ENCODE assay signal across 7 cellular contexts in the genomic region with DNA sequence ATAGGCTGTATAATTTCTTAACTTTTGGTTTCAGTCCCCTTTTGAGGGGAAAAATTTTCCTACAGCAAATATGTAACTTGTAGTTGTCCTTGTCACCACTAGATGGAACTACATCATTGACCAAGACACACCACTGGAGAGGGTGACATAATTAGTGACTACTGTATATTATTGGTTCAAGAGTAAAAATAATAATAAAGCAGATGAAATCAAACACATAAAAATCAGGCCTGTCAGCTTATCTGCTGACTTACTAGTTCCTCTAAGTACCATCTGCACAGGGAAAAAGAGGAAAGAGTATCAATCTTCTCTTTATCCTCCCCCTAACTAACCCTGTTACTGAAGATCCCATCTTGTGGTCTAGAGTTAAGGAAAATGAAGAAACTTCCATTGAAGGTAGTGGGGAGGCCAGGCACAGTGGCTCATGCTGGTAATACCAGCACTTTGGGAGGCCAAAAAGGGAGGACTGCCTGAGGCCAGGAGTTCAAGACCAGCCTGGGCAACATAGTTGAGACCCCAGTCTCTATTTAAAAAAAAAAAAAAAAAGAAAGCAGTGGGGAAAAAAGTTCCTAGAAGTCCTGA. TPM values are rescaled to one million over a fixed set of nuclear protein-coding genes. Genes with fewer than 3 reads are reported as not detected.
DNase-seq lines count a peak whose midpoint lies in the region; ATAC-seq and TF ChIP-seq lines count a peak whose summit lies in the region.

No MANE protein-coding gene starts in this region.

- H3K4me3 Mint-ChIP-seq in naive thymus-derived CD8-positive, alpha-beta T cell, result no peak overlapping the region

- no peaks in the 10 kb centered on the region for H3K9me3 Mint-ChIP-seq in naive thymus-derived CD8-positive, alpha-beta T cell

- peak overlapping the region in 2 of 10 donors; percentile 64 to 75 for H3K27ac Mint-ChIP-seq in naive thymus-derived CD8-positive, alpha-beta T cell

- H3K27me3 ChIP-seq in GM06990 (replicated peaks; ENCODE audit: control insufficient read depth, insufficient read depth, low read length), result no peaks in the 10 kb centered on the region

- no peaks in the 10 kb centered on the region for H3K36me3 ChIP-seq in GM06990 (ENCODE audit: control insufficient read depth, insufficient read depth, low read length)

- TF ChIP-seq CTCF in GM06990 (IDR thresholded peaks at IDR 0.05; ENCODE audit: insufficient read depth, low read length, poor library complexity, severe bottlenecking), result peak; percentile 64
- TF ChIP-seq CTCF in epithelial cell of proximal tubule (conservative IDR thresholded peaks at IDR 0.05; ENCODE audit: low read depth, low read length), result peak; percentile 74

- ATAC-seq in GM21529 (IDR thresholded peaks at IDR 0.05; ENCODE audit: unreplicated experiment), result peak; percentile 92
- peak; percentile 67 to 73 for ATAC-seq in naive thymus-derived CD8-positive, alpha-beta T cell

- H3K27me3 Mint-ChIP-seq in naive thymus-derived CD8-positive, alpha-beta T cell, result no peaks in the 10 kb centered on the region

- POLR2A ChIA-PET in naive thymus-derived CD8-positive, alpha-beta T cell (lab: Charles Lee), result interaction anchor here (1.5 to 1.9 kb wide), 2 partner anchors 29 to 89 kb away, joined by 3 to 11 read pairs; no protein-coding TSS in a partner anchor

- H3K4me3 ChIP-seq in GM06990 (replicated peaks; ENCODE audit: low read depth, low read length), result no peak overlapping the region
- no peak overlapping the region for H3K4me3 ChIP-seq in Jurkat, Clone E6-1 (ENCODE audit: low read length)
- H3K4me3 ChIP-seq in epithelial cell of proximal tubule (ENCODE audit: low read depth, low read length), result no peak overlapping the region

- peak; percentile 20 for DNase-seq in GM06990 (ENCODE audit: extremely low read depth, insufficient read length)
- peak; percentile 55 for DNase-seq in Jurkat, Clone E6-1 (ENCODE audit: low read depth, low spot score)
- peak; percentile 7 to 35 for DNase-seq in SHP77 (lab: John Stamatoyannopoulos, UW)
- peak; percentile 12 for DNase-seq in epithelial cell of proximal tubule (ENCODE audit: low read depth)
- peak in 5 of 10 donors; percentile 4 to 61 (median 51) for DNase-seq in naive thymus-derived CD8-positive, alpha-beta T cell
- DNase-seq in activated CD8-positive, alpha-beta memory T cell treated with anti-CD3 and anti-CD28 coated beads, Interleukin-2, amount 50 U/mL, for 4 hours, result no peak

- H3K4me1 Mint-ChIP-seq in naive thymus-derived CD8-positive, alpha-beta T cell, result peaks cover 0 to 2% (median 1%) of the 10 kb centered on the region in 4 donors

- peaks cover 0 to 56% (median 5%) of the 10 kb centered on the region in 3 donors for H3K36me3 Mint-ChIP-seq in naive thymus-derived CD8-positive, alpha-beta T cell

RNA-seq across cellular contexts. Expression of gene ENOSF1, which starts 29.6 kb away (rescaled TPM):
- 82.7 TPM for polyA plus RNA-seq in Jurkat, Clone E6-1 (2012; ENCODE audit: insufficient read depth, insufficient read length)
- total RNA-seq in epithelial cell of proximal tubule, result 28.0 and 32.3 TPM in 2 replicates
- total RNA-seq in naive thymus-derived CD8-positive, alpha-beta T cell, result 100 to 1,000 TPM; 111 to 123 TPM
- 10 to 100 TPM in 2 of 3 donors, 1 to 10 TPM in 1; 8.2 to 13.8 (median 12.7) TPM for polyA plus RNA-seq in naive thymus-derived CD8-positive, alpha-beta T cell
